Comparison of ENCODE assay signal across 26 cellular contexts in the genomic region with DNA sequence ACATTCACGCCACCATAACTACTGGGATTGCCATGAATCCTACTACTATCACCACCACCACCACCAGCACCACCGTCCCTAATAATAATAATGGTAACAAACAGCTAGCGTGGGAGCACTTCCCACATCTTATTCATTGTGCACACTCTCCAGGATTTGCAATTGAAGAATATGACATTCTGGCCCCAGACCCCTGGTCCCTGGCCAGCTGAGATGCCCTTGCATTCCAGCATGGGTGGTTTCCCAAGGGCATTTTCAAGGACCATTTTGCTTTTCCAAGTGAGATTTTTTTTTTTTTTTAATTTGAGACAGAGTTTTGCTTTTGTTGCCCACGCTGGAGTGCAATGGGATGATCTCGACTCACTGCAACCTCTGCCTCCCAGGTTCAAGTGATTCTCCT. TPM values are rescaled to one million over a fixed set of nuclear protein-coding genes. Genes with fewer than 3 reads are reported as not detected.
A peak's percentile ranks its signal among the peaks of the same experiment; 100 is the strongest.
DNase-seq lines count a peak whose midpoint lies in the region; ATAC-seq and TF ChIP-seq lines count a peak whose summit lies in the region.
"Had no signal": no experiment of that assay in that cellular context is flagged by ENCODE, and none has a peak within 500 bp of the region (broad histone marks: within the 10 kb centered on the region; RNA-seq: fewer than 3 reads in every experiment).

No MANE protein-coding gene starts in this region.

- H3K4me3 Mint-ChIP-seq in MCF 10A (ENCODE audit: unreplicated experiment) (no peak overlapping the region), natural killer cell (no peak overlapping the region)
- H3K4me3 Mint-ChIP-seq: activated CD4-positive, alpha-beta T cell treated with anti-CD3 and anti-CD28 coated beads for 36 hours; CD8-positive, alpha-beta memory T cell; memory B cell; T-helper 1 cell treated with Interleukin-12 subunit alpha and Interleukin-12 subunit beta and Interleukin-4 antibody, amounts not matched to agents 30 μg/mL and 1 μg/mL, for 36 hours had no signal

- ATAC-seq in natural killer cell (no peak), HG02885 (IDR thresholded peaks at IDR 0.05; ENCODE audit: poor library complexity, unreplicated experiment) (no peak)

- H3K27ac Mint-ChIP-seq in MCF 10A (ENCODE audit: low read depth, unreplicated experiment) (no peak overlapping the region), natural killer cell (peak overlapping the region; percentile 97 to 98)
- H3K27ac Mint-ChIP-seq: activated CD4-positive, alpha-beta T cell treated with anti-CD3 and anti-CD28 coated beads for 36 hours; CD8-positive, alpha-beta memory T cell; memory B cell; stimulated activated naive B cell treated with anti-CD40 and anti-IgM and Interleukin-4, amounts not matched to agents 10 μg/mL and 1 μg/mL and 100 μg/mL, for 72 hours; T-helper 1 cell treated with Interleukin-12 subunit alpha and Interleukin-12 subunit beta and Interleukin-4 antibody, amounts not matched to agents 30 μg/mL and 1 μg/mL, for 36 hours had no signal

- TF ChIP-seq POLR2A in breast epithelium (IDR thresholded peaks at IDR 0.05), result no peak
- TF ChIP-seq POLR2A in transverse colon (IDR thresholded peaks at IDR 0.05), result no peak

- 68 to 75% methylated on average over 4 to 5 of the region's 5 CpGs for WGBS in transverse colon (ENCODE audit: low coverage in 1 of 2), 2 donors

- H3K4me1 Mint-ChIP-seq in MCF 10A (ENCODE audit: insufficient read depth, unreplicated experiment) (peaks cover 55% of the 10 kb centered on the region), natural killer cell (peaks cover 84 to 89% of the 10 kb centered on the region in 2 donors)
- H3K4me1 Mint-ChIP-seq: activated CD4-positive, alpha-beta T cell treated with anti-CD3 and anti-CD28 coated beads for 36 hours had no signal

- H3K36me3 ChIP-seq in breast epithelium (no peaks in the 10 kb centered on the region), transverse colon (no peaks in the 10 kb centered on the region)
- H3K36me3 ChIP-seq: adrenal gland had no signal

- peaks cover 12% of the 10 kb centered on the region for H3K36me3 Mint-ChIP-seq in MCF 10A (ENCODE audit: insufficient read depth, unreplicated experiment)
- H3K36me3 Mint-ChIP-seq in natural killer cell, result no peaks in the 10 kb centered on the region
- H3K36me3 Mint-ChIP-seq: CD8-positive, alpha-beta memory T cell; memory B cell; stimulated activated naive B cell treated with anti-CD40 and anti-IgM and Interleukin-4, amounts not matched to agents 10 μg/mL and 1 μg/mL and 100 μg/mL, for 72 hours had no signal

- DNase-seq in breast epithelium (ENCODE audit: low spot score in 2 of 2) (no peak), MCF 10A (ENCODE audit: unreplicated experiment) (no peak), natural killer cell (no peak), transverse colon (no peak), NCI-H2227 treated with DMSO at 0.1 percent for 48 hours (lab: John Stamatoyannopoulos, UW) (no peak), activated gamma-delta T cell (lab: John Stamatoyannopoulos, UW) (no peak)
- DNase-seq: 8988T; activated naive CD4-positive, alpha-beta T cell treated with Interleukin-2 at 50 U/mL for 16 hours; CD8-positive, alpha-beta memory T cell; cortex of kidney; GOT3; NCI-H1105; NCI-H2029; NCI-H226; NCI-H748 treated with DMSO at 0.1 percent for 48 hours; stimulated activated CD4-positive, alpha-beta T cell treated with anti-CD3 and anti-CD28 coated beads, Interleukin-12 subunit alpha, Interleukin-12 subunit beta, amount 100 ng/mL, for 4 hours; tibial artery had no signal

- CTCF ChIA-PET in MCF 10A (lab: Yijun Ruan, JAX), result interaction anchor here (0.6 to 1.8 kb wide), 7 partner anchors 10 to 100 kb away, joined by 3 to 8 read pairs (median 3); no protein-coding TSS in a partner anchor

- H3K27me3 ChIP-seq in breast epithelium, result no peaks in the 10 kb centered on the region
- H3K27me3 ChIP-seq in transverse colon, result no peaks in the 10 kb centered on the region
- H3K27me3 ChIP-seq: adrenal gland, tibial artery had no signal

- intact Hi-C loops in breast epithelium (cut with DNase I; ENCODE audit: low total_unique reads), result no loop called here
- intact Hi-C loops in MCF 10A (cut with micrococcal nuclease), result loop anchor here (1.0 kb wide), 1 partner anchor 97 kb away; no protein-coding TSS in a partner anchor
- intact Hi-C loops in natural killer cell (cut with micrococcal nuclease), result loop anchor here (1.0 kb wide), 1 partner anchor 81 kb away; no protein-coding TSS in a partner anchor
- intact Hi-C loops in transverse colon (cut with DNase I; ENCODE audit: low total_unique reads), result loop anchor here (10.0 kb wide), 1 partner anchor 101 kb away; no protein-coding TSS in a partner anchor

- H3K4me1 ChIP-seq in breast epithelium (peaks cover 7 to 23% of the 10 kb centered on the region in 2 donors), transverse colon (peaks cover 42 to 83% (median 62%) of the 10 kb centered on the region in 4 donors)

- H3K27me3 Mint-ChIP-seq in MCF 10A (ENCODE audit: insufficient read depth, unreplicated experiment), result no peaks in the 10 kb centered on the region
- no peaks in the 10 kb centered on the region for H3K27me3 Mint-ChIP-seq in natural killer cell (ENCODE audit: low read depth in 2 of 2)

- H3K4me3 ChIP-seq in breast epithelium (no peak overlapping the region), transverse colon (no peak overlapping the region)
- H3K4me3 ChIP-seq: adrenal gland, tibial artery had no signal

- H3K9me3 ChIP-seq in breast epithelium (no peaks in the 10 kb centered on the region), transverse colon (no peaks in the 10 kb centered on the region)
- H3K9me3 ChIP-seq: adrenal gland, tibial artery had no signal

- H3K9me3 Mint-ChIP-seq in MCF 10A (ENCODE audit: unreplicated experiment) (no peaks in the 10 kb centered on the region), natural killer cell (no peaks in the 10 kb centered on the region)
- H3K9me3 Mint-ChIP-seq: CD8-positive, alpha-beta memory T cell; stimulated activated naive B cell treated with anti-CD40 and anti-IgM and Interleukin-4, amounts not matched to agents 10 μg/mL and 1 μg/mL and 100 μg/mL, for 72 hours; T-helper 1 cell treated with Interleukin-12 subunit alpha and Interleukin-12 subunit beta and Interleukin-4 antibody, amounts not matched to agents 30 μg/mL and 1 μg/mL, for 36 hours had no signal

- H3K27ac ChIP-seq in breast epithelium (peak overlapping the region; percentile 1 to 64), cingulate gyrus (ENCODE audit: low read depth, low read length) (peak overlapping the region; percentile 8), transverse colon (peak overlapping the region in 3 of 4 donors; percentile 98 to 99 (median 99))
- H3K27ac ChIP-seq: HL-60 had no signal

- POLR2A ChIA-PET in MCF 10A (lab: Yijun Ruan, JAX), result interaction anchor here (0.6 to 3.8 kb wide), 5 partner anchors 8 to 214 kb away, joined by 3 to 28 read pairs (median 3); no protein-coding TSS in a partner anchor

- TF ChIP-seq CTCF in breast epithelium (IDR thresholded peaks at IDR 0.05) (no peak), MCF 10A (IDR thresholded peaks at IDR 0.05; ENCODE audit: unreplicated experiment) (no peak), natural killer cell (IDR thresholded peaks at IDR 0.05) (no peak), transverse colon (IDR thresholded peaks at IDR 0.05) (no peak)

- in situ Hi-C loops in transverse colon (cut with MboI; ENCODE audit: low pct_ligation_motif_present in 1 of 4, low pct_unique_long_range_greater_than_20kb in 1 of 4, low sequenced_read_pairs in 3 of 4), result no loop called here

- BruUV-seq in MCF 10A (replicated peaks; lab: Mats Ljungman, UMichigan), result no TSS peak

- no peak for TF ChIP-seq EP300 in transverse colon (IDR thresholded peaks at IDR 0.05; ENCODE audit: low read depth)

RNA-seq across cellular contexts. Expression of a gene that starts 14.7 kb away (rescaled TPM):
- total RNA-seq in breast epithelium, result 10 to 100 TPM; 53.1 to 91.2 (median 65.9) TPM
- total RNA-seq in MCF 10A (2022), result 129 and 152 TPM in 2 replicates
- 100 to 1,000 TPM; 120 to 179 (median 124) TPM for total RNA-seq in natural killer cell
- total RNA-seq in transverse colon, result 100 to 1,000 TPM in 1 of 4 donors, 10 to 100 TPM in 3; 71.9 to 247 (median 98.4) TPM
- total RNA-seq: HepG2 had no signal

Comparison
In these comparisons a context has a peak if more than half of its experiments do, and no peak if none do; other contexts are left out.
1. H3K27ac ChIP-seq: peak in every context shown above with its lines; median percentile 99 in transverse colon; 32 in breast epithelium; 8 in cingulate gyrus.